Comparison of ENCODE assay signal across 1 cellular context in genomic region chr6:157728183-157728881, GRCh38.
TF ChIP-seq lines count a peak whose summit lies in the region.

No MANE protein-coding gene starts in this region.

TF ChIP-seq in HepG2, 621 proteins besides CTCF, POLR2A, EP300 and RAD21 (continued from another document and continues in another):
- TF ChIP-seq ZNF567 (CRISPR knock-in tag; IDR thresholded peaks at IDR 0.05; ENCODE audit: borderline replicate concordance) (0 out of 2 replicates have a peak, but pooled peaks have one; percentile 64), FOXC1 (CRISPR knock-in tag; IDR thresholded peaks at IDR 0.05; ENCODE audit: borderline replicate concordance) (peak; percentile 35; the same call in 1 of the 2 replicates), TRIM24 (CRISPR knock-in tag; IDR thresholded peaks at IDR 0.05) (0 out of 2 replicates have a peak, but pooled peaks have one; percentile 19), MXI1 (IDR thresholded peaks at IDR 0.05; ENCODE audit: borderline replicate concordance, low read depth, low read length) (0 out of 3 replicates have a peak, but pooled peaks have one; percentile 36), CREM (IDR thresholded peaks at IDR 0.05) (peak; percentile 83), CREM (CRISPR knock-in tag; IDR thresholded peaks at IDR 0.05) (no peak), ARID5B (CRISPR knock-in tag; IDR thresholded peaks at IDR 0.05) (peak; percentile 87), MTA3 (CRISPR knock-in tag; IDR thresholded peaks at IDR 0.05) (no peak), DRAP1 (CRISPR knock-in tag; IDR thresholded peaks at IDR 0.05) (0 out of 2 replicates have a peak, but pooled peaks have one; percentile 57), KDM2A (CRISPR knock-in tag; IDR thresholded peaks at IDR 0.05; ENCODE audit: borderline replicate concordance, low read depth) (peak; percentile 49; the same call in 1 of the 2 replicates), ZKSCAN8 (CRISPR knock-in tag; IDR thresholded peaks at IDR 0.05; ENCODE audit: borderline replicate concordance) (no peak; the same call in 1 of the 2 replicates), ZNF333 (CRISPR knock-in tag; IDR thresholded peaks at IDR 0.05; ENCODE audit: borderline replicate concordance) (no peak), ZNF747 (CRISPR knock-in tag; IDR thresholded peaks at IDR 0.05; ENCODE audit: borderline replicate concordance) (peak; percentile 78; the same call in 1 of the 2 replicates), MEIS2 (CRISPR knock-in tag; IDR thresholded peaks at IDR 0.05) (peak; percentile 95), RXRB (CRISPR knock-in tag; IDR thresholded peaks at IDR 0.05; ENCODE audit: borderline replicate concordance) (peak; percentile 79), AHDC1 (CRISPR knock-in tag; IDR thresholded peaks at IDR 0.05; ENCODE audit: borderline replicate concordance) (peak; percentile 81; the same call in 1 of the 2 replicates), TSC22D2 (CRISPR knock-in tag; IDR thresholded peaks at IDR 0.05; ENCODE audit: borderline replicate concordance) (peak; percentile 21; the same call in 1 of the 2 replicates), ZBTB7B (CRISPR knock-in tag; IDR thresholded peaks at IDR 0.05) (peak; percentile 75), ZNF574 (CRISPR knock-in tag; IDR thresholded peaks at IDR 0.05) (0 out of 2 replicates have a peak, but pooled peaks have one; percentile 21), SIX1 (CRISPR knock-in tag; IDR thresholded peaks at IDR 0.05; ENCODE audit: borderline replicate concordance) (peak; percentile 26; the same call in 1 of the 2 replicates), BCL6 (CRISPR knock-in tag; IDR thresholded peaks at IDR 0.05) (peak; percentile 80), TFAP4 (IDR thresholded peaks at IDR 0.05; ENCODE audit: borderline replicate concordance, low read depth) (peak; percentile 81), RBFOX2 (IDR thresholded peaks at IDR 0.05; ENCODE audit: low read depth, low read length) (peak; percentile 68), JUNB (CRISPR knock-in tag; IDR thresholded peaks at IDR 0.05; ENCODE audit: borderline replicate concordance) (peak; percentile 36; the same call in 1 of the 2 replicates), CEBPZ (IDR thresholded peaks at IDR 0.05; ENCODE audit: low read length) (no peak), NFE2L2 (IDR thresholded peaks at IDR 0.05; ENCODE audit: low read length) (no peak), RARA (CRISPR knock-in tag; IDR thresholded peaks at IDR 0.05) (peak; percentile 78), TOE1 (CRISPR knock-in tag; IDR thresholded peaks at IDR 0.05) (no peak), ZFP36 (IDR thresholded peaks at IDR 0.05; ENCODE audit: borderline replicate concordance, low read depth, low read length, partially characterized antibody) (no peak), HDAC1 (CRISPR knock-in tag; IDR thresholded peaks at IDR 0.05) (peak; percentile 82), NCOA2 (CRISPR knock-in tag; IDR thresholded peaks at IDR 0.05) (peak; percentile 86), NR2C2 (CRISPR knock-in tag; IDR thresholded peaks at IDR 0.05; ENCODE audit: borderline replicate concordance) (peak; percentile 58; the same call in 1 of the 2 replicates), MAFK (conservative IDR thresholded peaks at IDR 0.05 in 1 of 2, IDR thresholded peaks at IDR 0.05 in 1 of 2; ENCODE audit: low read length in 2 of 2) (peak in 1 of 2 experiments; percentile 45; a peak in 2 of 4 replicates), ZNF780A (CRISPR knock-in tag; IDR thresholded peaks at IDR 0.05) (no peak), ARNT2 (CRISPR knock-in tag; IDR thresholded peaks at IDR 0.05; ENCODE audit: low read depth) (0 out of 2 replicates have a peak, but pooled peaks have one; percentile 62), NCOA1 (CRISPR knock-in tag; IDR thresholded peaks at IDR 0.05) (no peak)
